Comparison of ENCODE assay signal across 1 cellular context in the genomic region with DNA sequence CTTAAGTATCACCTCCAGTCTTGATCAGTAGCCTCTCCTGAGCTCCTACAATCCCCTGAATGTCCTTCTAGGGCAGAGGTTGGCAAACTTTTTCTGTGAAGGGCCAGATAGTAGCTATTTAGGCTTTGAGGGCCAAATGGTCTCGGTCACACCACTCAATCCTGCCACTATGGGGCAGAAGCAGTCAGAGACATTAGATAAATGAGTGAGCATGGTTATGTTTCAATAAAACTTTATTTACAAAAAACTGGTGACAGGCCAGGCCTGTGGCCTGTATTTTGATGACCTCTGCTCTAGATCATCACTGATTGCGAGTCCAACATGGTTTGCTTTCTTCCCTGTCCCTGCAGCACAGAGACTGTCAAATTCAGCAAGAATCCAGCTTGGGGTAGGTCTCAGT.
TF ChIP-seq lines count a peak whose summit lies in the region.

No MANE protein-coding gene starts in this region.

TF ChIP-seq in HepG2, 621 proteins besides CTCF, POLR2A, EP300 and RAD21:
- TF ChIP-seq ELF3 (CRISPR knock-in tag; IDR thresholded peaks at IDR 0.05) (no peak), ZSCAN31 (CRISPR knock-in tag; IDR thresholded peaks at IDR 0.05; ENCODE audit: low read depth) (no peak)
- TF ChIP-seq, protein P1, sequence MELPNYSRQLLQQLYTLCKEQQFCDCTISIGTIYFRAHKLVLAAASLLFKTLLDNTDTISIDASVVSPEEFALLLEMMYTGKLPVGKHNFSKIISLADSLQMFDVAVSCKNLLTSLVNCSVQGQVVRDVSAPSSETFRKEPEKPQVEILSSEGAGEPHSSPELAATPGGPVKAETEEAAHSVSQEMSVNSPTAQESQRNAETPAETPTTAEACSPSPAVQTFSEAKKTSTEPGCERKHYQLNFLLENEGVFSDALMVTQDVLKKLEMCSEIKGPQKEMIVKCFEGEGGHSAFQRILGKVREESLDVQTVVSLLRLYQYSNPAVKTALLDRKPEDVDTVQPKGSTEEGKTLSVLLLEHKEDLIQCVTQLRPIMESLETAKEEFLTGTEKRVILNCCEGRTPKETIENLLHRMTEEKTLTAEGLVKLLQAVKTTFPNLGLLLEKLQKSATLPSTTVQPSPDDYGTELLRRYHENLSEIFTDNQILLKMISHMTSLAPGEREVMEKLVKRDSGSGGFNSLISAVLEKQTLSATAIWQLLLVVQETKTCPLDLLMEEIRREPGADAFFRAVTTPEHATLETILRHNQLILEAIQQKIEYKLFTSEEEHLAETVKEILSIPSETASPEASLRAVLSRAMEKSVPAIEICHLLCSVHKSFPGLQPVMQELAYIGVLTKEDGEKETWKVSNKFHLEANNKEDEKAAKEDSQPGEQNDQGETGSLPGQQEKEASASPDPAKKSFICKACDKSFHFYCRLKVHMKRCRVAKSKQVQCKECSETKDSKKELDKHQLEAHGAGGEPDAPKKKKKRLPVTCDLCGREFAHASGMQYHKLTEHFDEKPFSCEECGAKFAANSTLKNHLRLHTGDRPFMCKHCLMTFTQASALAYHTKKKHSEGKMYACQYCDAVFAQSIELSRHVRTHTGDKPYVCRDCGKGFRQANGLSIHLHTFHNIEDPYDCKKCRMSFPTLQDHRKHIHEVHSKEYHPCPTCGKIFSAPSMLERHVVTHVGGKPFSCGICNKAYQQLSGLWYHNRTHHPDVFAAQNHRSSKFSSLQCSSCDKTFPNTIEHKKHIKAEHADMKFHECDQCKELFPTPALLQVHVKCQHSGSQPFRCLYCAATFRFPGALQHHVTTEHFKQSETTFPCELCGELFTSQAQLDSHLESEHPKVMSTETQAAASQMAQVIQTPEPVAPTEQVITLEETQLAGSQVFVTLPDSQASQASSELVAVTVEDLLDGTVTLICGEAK (IDR thresholded peaks at IDR 0.05): peak; percentile 85
- TF ChIP-seq, protein P1 (CRISPR knock-in tag; IDR thresholded peaks at IDR 0.05): peak; percentile 99
- TF ChIP-seq, protein P2, sequence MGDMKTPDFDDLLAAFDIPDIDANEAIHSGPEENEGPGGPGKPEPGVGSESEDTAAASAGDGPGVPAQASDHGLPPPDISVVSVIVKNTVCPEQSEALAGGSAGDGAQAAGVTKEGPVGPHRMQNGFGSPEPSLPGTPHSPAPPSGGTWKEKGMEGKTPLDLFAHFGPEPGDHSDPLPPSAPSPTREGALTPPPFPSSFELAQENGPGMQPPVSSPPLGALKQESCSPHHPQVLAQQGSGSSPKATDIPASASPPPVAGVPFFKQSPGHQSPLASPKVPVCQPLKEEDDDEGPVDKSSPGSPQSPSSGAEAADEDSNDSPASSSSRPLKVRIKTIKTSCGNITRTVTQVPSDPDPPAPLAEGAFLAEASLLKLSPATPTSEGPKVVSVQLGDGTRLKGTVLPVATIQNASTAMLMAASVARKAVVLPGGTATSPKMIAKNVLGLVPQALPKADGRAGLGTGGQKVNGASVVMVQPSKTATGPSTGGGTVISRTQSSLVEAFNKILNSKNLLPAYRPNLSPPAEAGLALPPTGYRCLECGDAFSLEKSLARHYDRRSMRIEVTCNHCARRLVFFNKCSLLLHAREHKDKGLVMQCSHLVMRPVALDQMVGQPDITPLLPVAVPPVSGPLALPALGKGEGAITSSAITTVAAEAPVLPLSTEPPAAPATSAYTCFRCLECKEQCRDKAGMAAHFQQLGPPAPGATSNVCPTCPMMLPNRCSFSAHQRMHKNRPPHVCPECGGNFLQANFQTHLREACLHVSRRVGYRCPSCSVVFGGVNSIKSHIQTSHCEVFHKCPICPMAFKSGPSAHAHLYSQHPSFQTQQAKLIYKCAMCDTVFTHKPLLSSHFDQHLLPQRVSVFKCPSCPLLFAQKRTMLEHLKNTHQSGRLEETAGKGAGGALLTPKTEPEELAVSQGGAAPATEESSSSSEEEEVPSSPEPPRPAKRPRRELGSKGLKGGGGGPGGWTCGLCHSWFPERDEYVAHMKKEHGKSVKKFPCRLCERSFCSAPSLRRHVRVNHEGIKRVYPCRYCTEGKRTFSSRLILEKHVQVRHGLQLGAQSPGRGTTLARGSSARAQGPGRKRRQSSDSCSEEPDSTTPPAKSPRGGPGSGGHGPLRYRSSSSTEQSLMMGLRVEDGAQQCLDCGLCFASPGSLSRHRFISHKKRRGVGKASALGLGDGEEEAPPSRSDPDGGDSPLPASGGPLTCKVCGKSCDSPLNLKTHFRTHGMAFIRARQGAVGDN (CRISPR knock-in tag; IDR thresholded peaks at IDR 0.05): no peak
